In the genomic region with DNA sequence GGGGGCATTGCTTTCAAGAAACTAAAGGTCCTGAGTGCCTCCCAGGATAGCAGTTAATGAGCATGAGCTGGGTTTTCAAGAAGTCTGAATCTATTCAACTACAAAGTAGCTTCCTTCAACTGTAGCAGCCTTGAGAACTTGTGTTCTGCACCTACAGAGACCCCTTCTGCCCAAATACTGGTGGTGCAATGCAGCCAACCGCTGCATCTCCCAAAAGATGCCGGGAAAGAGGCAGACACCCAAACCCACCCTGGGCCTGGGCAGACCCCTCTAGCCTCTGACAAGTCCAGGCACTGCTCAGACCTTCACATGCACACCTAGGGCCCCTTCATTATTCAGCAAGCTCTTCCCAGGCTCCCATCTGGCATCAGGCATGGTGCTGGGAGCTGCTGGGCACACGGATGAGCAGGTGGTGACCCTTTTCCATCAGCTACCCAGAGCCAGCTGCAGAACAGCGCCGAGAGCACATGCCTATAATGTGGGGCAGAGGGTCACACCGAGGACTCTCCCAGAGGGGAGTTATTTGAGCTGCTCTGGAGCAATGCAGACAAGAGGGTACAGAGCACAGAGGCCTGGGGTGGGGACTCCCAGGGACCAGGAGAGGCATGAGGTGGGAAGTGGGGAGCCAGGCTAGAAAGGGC, we compare ENCODE assay signal across 8 cellular contexts.
DNase-seq lines count a peak whose midpoint lies in the region; ATAC-seq and TF ChIP-seq lines count a peak whose summit lies in the region.

No MANE protein-coding gene starts in this region.

- peak; percentile 87 for TF ChIP-seq CTCF in AG09319 (IDR thresholded peaks at IDR 0.05; ENCODE audit: low read depth, low read length)
- peak; percentile 80 for TF ChIP-seq CTCF in GM13977 (IDR thresholded peaks at IDR 0.05; ENCODE audit: extremely low read depth, insufficient read depth, missing control alignments)
- peak; percentile 73 to 84 (median 73) for TF ChIP-seq CTCF in nephron (IDR thresholded peaks at IDR 0.05; ENCODE audit: unreplicated experiment in 3 of 3)

- H3K4me1 Mint-ChIP-seq in nephron, result peaks cover 6% of the 10 kb centered on the region

- ATAC-seq in HG03457 (IDR thresholded peaks at IDR 0.05; ENCODE audit: unreplicated experiment), result no peak
- ATAC-seq in HG03442 (IDR thresholded peaks at IDR 0.05; ENCODE audit: unreplicated experiment), result no peak

- no peaks in the 10 kb centered on the region for H3K9me3 Mint-ChIP-seq in nephron

- no peak overlapping the region for H3K4me3 Mint-ChIP-seq in nephron

- peak overlapping the region in 1 of 3 experiments; percentile 57 for H3K27ac Mint-ChIP-seq in nephron

- in situ Hi-C loops in GM13977 (cut with MboI; ENCODE audit: low pct_unique_long_range_greater_than_20kb, low sequenced_read_pairs, unreplicated experiment), result loop anchor here (10.0 to 25.0 kb wide), 3 partner anchors 205 to 595 kb away; no protein-coding TSS in a partner anchor

- peaks cover 22% of the 10 kb centered on the region for H3K27me3 Mint-ChIP-seq in nephron (ENCODE audit: low read depth)

- DNase-seq in AG09319 (ENCODE audit: extremely low read depth, low read depth) (no peak), GM13977 (ENCODE audit: low spot score) (peak; percentile 63), MV-4-11 (lab: John Stamatoyannopoulos, UW) (peak; percentile 26), epidermal melanocyte (ENCODE audit: insufficient read length, low spot score) (peak; percentile 62)
- DNase-seq in activated CD4-positive, alpha-beta T cell treated with anti-CD3 and anti-CD28 coated beads for 1 hour, result peak; percentile 34

- H3K36me3 Mint-ChIP-seq in nephron (ENCODE audit: low read depth), result no peaks in the 10 kb centered on the region
